ENCODE assay signal across 8 cellular contexts in the genomic region with DNA sequence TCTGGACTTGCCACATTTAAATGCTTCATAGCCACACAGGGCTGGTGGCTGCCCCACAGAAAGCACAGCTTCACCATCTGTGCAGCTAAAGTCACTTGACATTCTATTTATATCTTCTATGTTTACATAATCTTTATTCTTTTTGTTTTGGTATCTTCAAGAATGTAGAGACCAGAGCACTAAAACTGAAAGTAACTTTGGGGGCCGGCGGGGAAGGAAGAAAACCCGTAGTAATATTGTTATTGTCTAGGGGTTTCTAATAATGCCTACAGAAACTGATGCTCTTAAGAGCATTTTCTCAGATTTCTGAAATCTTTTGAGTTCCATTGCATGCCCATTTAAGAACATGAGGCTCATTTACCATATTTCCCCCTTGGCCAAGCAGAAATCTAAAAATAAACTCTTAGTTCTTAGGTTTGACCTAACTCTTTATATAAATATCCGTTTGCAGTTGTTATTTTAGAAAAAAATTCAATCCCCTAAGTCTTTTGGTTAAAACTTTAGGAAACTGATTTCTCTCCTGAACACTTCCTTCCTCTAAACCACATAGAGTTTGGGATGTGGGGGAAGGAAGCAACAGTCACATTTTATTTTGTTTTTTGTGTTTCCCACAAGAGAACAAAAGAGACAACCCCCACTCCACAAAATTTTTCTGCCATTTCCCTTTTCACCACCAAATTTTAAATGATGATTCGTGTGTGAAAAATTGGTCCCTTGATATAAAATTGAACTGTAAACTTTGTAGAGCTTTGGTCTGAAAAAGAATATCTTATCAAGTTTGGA.
DNase-seq lines count a peak whose midpoint lies in the region; ATAC-seq and TF ChIP-seq lines count a peak whose summit lies in the region.

No MANE protein-coding gene starts in this region.

- ATAC-seq in GM21423 (IDR thresholded peaks at IDR 0.05; ENCODE audit: unreplicated experiment) (peak; percentile 100), HG03571 (IDR thresholded peaks at IDR 0.05; ENCODE audit: unreplicated experiment) (peak; percentile 99)

- H3K9me3 ChIP-seq in DOHH2 (ENCODE audit: control insufficient read depth, insufficient read depth, low read length) (no peaks in the 10 kb centered on the region), esophagus squamous epithelium (no peaks in the 10 kb centered on the region), tibial nerve (no peaks in the 10 kb centered on the region), colonic mucosa (no peaks in the 10 kb centered on the region)

- no peaks in the 10 kb centered on the region for H4K20me1 ChIP-seq in DOHH2 (ENCODE audit: control insufficient read depth, insufficient read depth, low read depth, low read length)

- H3K4me3 ChIP-seq in DOHH2 (ENCODE audit: low read length) (peak overlapping the region; percentile 45), esophagus squamous epithelium (peak overlapping the region in 3 of 4 donors; percentile 11 to 49 (median 21)), tibial nerve (peak overlapping the region in 3 of 4 donors; percentile 3 to 37 (median 19)), colonic mucosa (no peak overlapping the region)

- no peak for TF ChIP-seq EP300 in tibial nerve (IDR thresholded peaks at IDR 0.05)

- no peak for TF ChIP-seq POLR2A in esophagus squamous epithelium (IDR thresholded peaks at IDR 0.05)
- no peak for TF ChIP-seq POLR2A in tibial nerve (IDR thresholded peaks at IDR 0.05)

- peaks cover 17% of the 10 kb centered on the region for H3K4me1 ChIP-seq in DOHH2 (ENCODE audit: control insufficient read depth, low read length)
- peaks cover 0 to 5% (median 0%) of the 10 kb centered on the region in 3 donors for H3K4me1 ChIP-seq in esophagus squamous epithelium
- peaks cover 0 to 14% (median 3%) of the 10 kb centered on the region in 4 donors for H3K4me1 ChIP-seq in tibial nerve
- H3K4me1 ChIP-seq in colonic mucosa = no peaks in the 10 kb centered on the region

- H3K27ac ChIP-seq in DOHH2 (ENCODE audit: low read depth, low read length) (no peak overlapping the region), esophagus squamous epithelium (peak overlapping the region in 3 of 4 donors; percentile 18 to 43 (median 21)), tibial nerve (peak overlapping the region in 3 of 4 donors; percentile 49 to 65 (median 57)), colonic mucosa (no peak overlapping the region)

- 0 out of 2 replicates have a peak, but pooled peaks cover under 1% of the 10 kb centered on the region for H3K27me3 ChIP-seq in DOHH2 (ENCODE audit: control insufficient read depth, low read length)
- H3K27me3 ChIP-seq in esophagus squamous epithelium = no peaks in the 10 kb centered on the region
- no peaks in the 10 kb centered on the region for H3K27me3 ChIP-seq in tibial nerve
- H3K27me3 ChIP-seq in colonic mucosa = no peaks in the 10 kb centered on the region

- H3K36me3 ChIP-seq in DOHH2 (ENCODE audit: control insufficient read depth, low read length) = no peaks in the 10 kb centered on the region
- no peaks in the 10 kb centered on the region for H3K36me3 ChIP-seq in esophagus squamous epithelium
- H3K36me3 ChIP-seq in tibial nerve = no peaks in the 10 kb centered on the region
- no peaks in the 10 kb centered on the region for H3K36me3 ChIP-seq in colonic mucosa

- no peaks in the 10 kb centered on the region for H3F3A ChIP-seq in DOHH2 (ENCODE audit: control insufficient read depth, insufficient read depth)

- TF ChIP-seq CTCF in DOHH2 (IDR thresholded peaks at IDR 0.05; ENCODE audit: low read depth, low read length, poor library complexity, severe bottlenecking) (no peak), esophagus squamous epithelium (IDR thresholded peaks at IDR 0.05) (no peak), tibial nerve (IDR thresholded peaks at IDR 0.05) (no peak), colonic mucosa (IDR thresholded peaks at IDR 0.05) (no peak)

- DNase-seq in esophagus squamous epithelium (lab: John Stamatoyannopoulos, UW) (no peak), tibial nerve (ENCODE audit: low spot score in 2 of 2) (no peak), NCI-H226 (no peak), colonic mucosa (no peak)
- no peak for DNase-seq in activated CD4-positive, alpha-beta T cell treated with anti-CD3 and anti-CD28 coated beads, Interleukin-2, amount 50 U/mL, for 48 hours

- no peaks in the 10 kb centered on the region for H3K9me2 ChIP-seq in DOHH2 (replicated peaks; ENCODE audit: control insufficient read depth, low read length)

- intact Hi-C loops in esophagus squamous epithelium (cut with DNase I) = no loop called here
- intact Hi-C loops in colonic mucosa (cut with DNase I) = no loop called here

- peak overlapping the region; percentile 55 for H3K4me2 ChIP-seq in DOHH2 (ENCODE audit: low read length)

- 20 to 21% methylated on average over 5 of the region's 5 CpGs for WGBS in esophagus squamous epithelium, 2 donors
- whole genome bisulfite sequencing in tibial nerve, 2 donors = 14 to 31% methylated on average over 5 of the region's 5 CpGs

- no peaks in the 10 kb centered on the region for H3K79me2 ChIP-seq in DOHH2 (ENCODE audit: control insufficient read depth, low read length)

- no peak overlapping the region for H3K9ac ChIP-seq in colonic mucosa (ENCODE audit: low read depth in 2 of 2, low read length in 2 of 2)

Comparison
In these comparisons a context has a peak if more than half of its experiments do, and no peak if none do; other contexts are left out.
1. H3K27ac ChIP-seq: peak in esophagus squamous epithelium (3 of 4) and tibial nerve (3 of 4); none in DOHH2 (single experiment) and colonic mucosa (single experiment).